In genomic region chr3:97820780-97821179, GRCh38 we compare ENCODE assay signal across 2 cellular contexts.
TF ChIP-seq lines count a peak whose summit lies in the region.

No MANE protein-coding gene starts in this region.

TF ChIP-seq in HepG2, 621 proteins besides CTCF, POLR2A, EP300 and RAD21:
- peak; percentile 50 for TF ChIP-seq ZFP36 (IDR thresholded peaks at IDR 0.05; ENCODE audit: borderline replicate concordance, low read depth, low read length, partially characterized antibody)
- peak; percentile 95 for TF ChIP-seq ZNF770 (CRISPR knock-in tag; IDR thresholded peaks at IDR 0.05)
- no peak for TF ChIP-seq ATF7-NPFF (CRISPR knock-in tag; IDR thresholded peaks at IDR 0.05; ENCODE audit: low read depth)

TF ChIP-seq in GM12878, 131 proteins besides CTCF, POLR2A, EP300 and RAD21:
- TF ChIP-seq MYC (IDR thresholded peaks at IDR 0.05; ENCODE audit: insufficient read depth, insufficient read length, insufficient replicate concordance, low read length, severe bottlenecking), result no peak
- TF ChIP-seq EED (IDR thresholded peaks at IDR 0.05; ENCODE audit: low read depth), result no peak
- no peak for TF ChIP-seq USF1 (IDR thresholded peaks at IDR 0.05; ENCODE audit: borderline replicate concordance, extremely low read length, insufficient read depth, low read depth, low read length)
- TF ChIP-seq TCF7 (IDR thresholded peaks at IDR 0.05; ENCODE audit: borderline replicate concordance), result no peak
- no peak for TF ChIP-seq YY1 (IDR thresholded peaks at IDR 0.05; ENCODE audit: low read depth, low read length)
- no peak for TF ChIP-seq TARDBP (IDR thresholded peaks at IDR 0.05; ENCODE audit: borderline replicate concordance)
- TF ChIP-seq BACH1 (IDR thresholded peaks at IDR 0.05; ENCODE audit: borderline replicate concordance), result no peak
- TF ChIP-seq ZBTB11 (CRISPR knock-in tag; IDR thresholded peaks at IDR 0.05), result no peak
- no peak for TF ChIP-seq RELA (IDR thresholded peaks at IDR 0.05; ENCODE audit: borderline replicate concordance, partially characterized antibody)
- TF ChIP-seq PAX5 (IDR thresholded peaks at IDR 0.05; ENCODE audit: borderline replicate concordance, low read depth, low read length), result no peak
- TF ChIP-seq NKRF (conservative IDR thresholded peaks at IDR 0.05), result no peak
- no peak for TF ChIP-seq MTA2 (IDR thresholded peaks at IDR 0.05; ENCODE audit: low read depth)
- TF ChIP-seq ZNF217 (IDR thresholded peaks at IDR 0.05), result no peak
- no peak for TF ChIP-seq STAT1 (conservative IDR thresholded peaks at IDR 0.05)
- TF ChIP-seq PRDM15 (CRISPR knock-in tag; IDR thresholded peaks at IDR 0.05), result no peak
- TF ChIP-seq RB1 (IDR thresholded peaks at IDR 0.05; ENCODE audit: borderline replicate concordance), result no peak
- TF ChIP-seq ZSCAN29 (IDR thresholded peaks at IDR 0.05), result no peak
- TF ChIP-seq NFIC (IDR thresholded peaks at IDR 0.05; ENCODE audit: low read depth, low read length), result no peak
- TF ChIP-seq PBX3 (IDR thresholded peaks at IDR 0.05; ENCODE audit: insufficient replicate concordance, low read depth, low read length), result no peak
- TF ChIP-seq ATF7 (IDR thresholded peaks at IDR 0.05; ENCODE audit: low read depth), result no peak
